In the genomic region with DNA sequence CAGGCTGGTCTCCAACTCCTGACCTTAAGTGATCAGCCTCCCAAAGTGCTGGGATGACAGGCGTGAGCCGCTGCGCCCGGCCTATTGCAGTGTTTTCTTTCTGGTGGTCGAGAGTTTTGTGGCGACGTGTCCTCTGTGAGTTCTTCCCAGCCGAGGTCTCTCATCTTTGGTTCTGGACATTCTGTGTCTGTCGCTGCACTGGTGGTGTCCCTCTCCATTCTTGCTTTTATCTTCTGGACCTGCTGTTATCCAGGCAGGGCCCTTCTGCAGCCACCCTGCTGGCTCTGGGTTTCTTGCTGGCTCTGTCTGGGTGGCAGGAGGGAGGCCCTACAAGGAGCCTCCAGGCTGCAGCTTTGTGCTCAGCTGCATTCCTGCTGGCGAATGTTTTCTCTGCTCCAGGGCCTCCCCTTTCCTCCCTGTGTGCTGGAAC, we compare ENCODE assay signal across 12 cellular contexts. TPM values are rescaled to one million over a fixed set of nuclear protein-coding genes. Genes with fewer than 3 reads are reported as not detected.
DNase-seq lines count a peak whose midpoint lies in the region; ATAC-seq and TF ChIP-seq lines count a peak whose summit lies in the region.
"Had no signal": no experiment of that assay in that cellular context is flagged by ENCODE, and none has a peak within 500 bp of the region (broad histone marks: within the 10 kb centered on the region; RNA-seq: fewer than 3 reads in every experiment).

No MANE protein-coding gene starts in this region.

- TF ChIP-seq CTCF in left ventricle myocardium inferior (IDR thresholded peaks at IDR 0.05; ENCODE audit: borderline replicate concordance) = no peak
- TF ChIP-seq CTCF in ascending aorta (IDR thresholded peaks at IDR 0.05) = no peak

- peak overlapping the region; percentile 89 for H3K27ac Mint-ChIP-seq in activated CD4-positive, alpha-beta memory T cell treated with anti-CD3 and anti-CD28 coated beads, Interleukin-2, amount 10 ng/mL, durations not matched to agents 7 days and 5 days

- CTCF ChIA-PET in activated CD4-positive, alpha-beta memory T cell treated with anti-CD3 and anti-CD28 coated beads, Interleukin-2, amount 10 ng/mL, durations not matched to agents 7 days and 5 days (lab: Charles Lee) = interaction anchor here (1.5 to 2.2 kb wide), 2 partner anchors 15 to 53 kb away, joined by 4 to 6 read pairs; no protein-coding TSS in a partner anchor

- intact Hi-C loops in left cardiac atrium (cut with DNase I) (no loop called here), left ventricle myocardium inferior (cut with micrococcal nuclease) (no loop called here), ascending aorta (cut with DNase I) (no loop called here)

- DNase-seq in left cardiac atrium (peak; percentile 7), left ventricle myocardium inferior (no peak), hepatic stellate cell (ENCODE audit: low spot score) (peak; percentile 57), T1000 (lab: John Stamatoyannopoulos, UW) (no peak), ascending aorta (ENCODE audit: low spot score in 2 of 2) (no peak)
- peak; percentile 18 for DNase-seq in activated CD4-positive, alpha-beta memory T cell treated with anti-CD3 and anti-CD28 coated beads, Interleukin-2, amount 10 ng/mL, durations not matched to agents 7 days and 5 days
- DNase-seq: COR-L47, NCI-H774, T-helper 9 cell had no signal

- H3K4me3 ChIP-seq in left ventricle myocardium inferior (no peak overlapping the region), ascending aorta (no peak overlapping the region)

- H3K36me3 Mint-ChIP-seq in activated CD4-positive, alpha-beta memory T cell treated with anti-CD3 and anti-CD28 coated beads, Interleukin-2, amount 10 ng/mL, durations not matched to agents 7 days and 5 days (ENCODE audit: low read depth) = peaks cover 2% of the 10 kb centered on the region

- H3K9me3 ChIP-seq in left ventricle myocardium inferior (replicated peaks) (no peaks in the 10 kb centered on the region), ascending aorta (no peaks in the 10 kb centered on the region)

- no peaks in the 10 kb centered on the region for H3K9me3 Mint-ChIP-seq in activated CD4-positive, alpha-beta memory T cell treated with anti-CD3 and anti-CD28 coated beads, Interleukin-2, amount 10 ng/mL, durations not matched to agents 7 days and 5 days

- peaks cover 37% of the 10 kb centered on the region for H3K4me1 Mint-ChIP-seq in activated CD4-positive, alpha-beta memory T cell treated with anti-CD3 and anti-CD28 coated beads, Interleukin-2, amount 10 ng/mL, durations not matched to agents 7 days and 5 days

- peak overlapping the region; percentile 58 for H3K4me3 Mint-ChIP-seq in activated CD4-positive, alpha-beta memory T cell treated with anti-CD3 and anti-CD28 coated beads, Interleukin-2, amount 10 ng/mL, durations not matched to agents 7 days and 5 days

- no peaks in the 10 kb centered on the region for H3K4me1 ChIP-seq in left ventricle myocardium inferior
- H3K4me1 ChIP-seq in ascending aorta = no peaks in the 10 kb centered on the region

- H3K27me3 ChIP-seq in left ventricle myocardium inferior (ENCODE audit: low read depth) (no peaks in the 10 kb centered on the region), ascending aorta (no peaks in the 10 kb centered on the region)

- no peaks in the 10 kb centered on the region for H3K36me3 ChIP-seq in left ventricle myocardium inferior
- no peaks in the 10 kb centered on the region for H3K36me3 ChIP-seq in ascending aorta

- H3K27ac ChIP-seq in left ventricle myocardium inferior (replicated peaks) (no peak overlapping the region), ascending aorta (no peak overlapping the region)

- POLR2A ChIA-PET in activated CD4-positive, alpha-beta memory T cell treated with anti-CD3 and anti-CD28 coated beads, Interleukin-2, amount 10 ng/mL, durations not matched to agents 7 days and 5 days (lab: Charles Lee) = interaction anchor here (0.9 to 2.6 kb wide), 8 partner anchors 15 to 175 kb away, joined by 4 to 25 read pairs (median 9); a partner anchor contains a TSS

- no peak for ATAC-seq in left cardiac atrium
- ATAC-seq in HG03442 (IDR thresholded peaks at IDR 0.05; ENCODE audit: unreplicated experiment) = no peak
- ATAC-seq in HG03139 (IDR thresholded peaks at IDR 0.05; ENCODE audit: unreplicated experiment) = no peak
- ATAC-seq: esophagus mucosa had no signal

- H3K27me3 Mint-ChIP-seq in activated CD4-positive, alpha-beta memory T cell treated with anti-CD3 and anti-CD28 coated beads, Interleukin-2, amount 10 ng/mL, durations not matched to agents 7 days and 5 days = no peaks in the 10 kb centered on the region

RNA-seq across cellular contexts. Expression of a gene that starts 49.1 kb away (rescaled TPM):
- total RNA-seq in left cardiac atrium (10 to 100 TPM; 41.4 to 42.3 TPM), left ventricle myocardium inferior (46.2 TPM), ascending aorta (56.7 TPM)
- 10 to 100 TPM; 67.7 to 68.8 TPM for total RNA-seq in activated CD4-positive, alpha-beta memory T cell treated with anti-CD3 and anti-CD28 coated beads, Interleukin-2, amount 10 ng/mL, durations not matched to agents 7 days and 5 days

Comparison
In these comparisons a context has a peak if more than half of its experiments do, and no peak if none do; other contexts are left out.
1. DNase-seq: peak in left cardiac atrium (single experiment), activated CD4-positive, alpha-beta memory T cell treated with anti-CD3 and anti-CD28 coated beads, Interleukin-2, amount 10 ng/mL, durations not matched to agents 7 days and 5 days (single experiment) and hepatic stellate cell (single experiment); none in left ventricle myocardium inferior (single experiment), T1000 (single experiment) and ascending aorta (0 of 2).